ENCODE assay signal across 8 cellular contexts in genomic region chr7:98831641-98832221, GRCh38. TPM values are rescaled to one million over a fixed set of nuclear protein-coding genes. Genes with fewer than 3 reads are reported as not detected.
DNase-seq lines count a peak whose midpoint lies in the region; ATAC-seq and TF ChIP-seq lines count a peak whose summit lies in the region.

No MANE protein-coding gene starts in this region.

- no peak for DNase-seq in CD14-positive monocyte (ENCODE audit: low spot score)
- peak; percentile 31 for DNase-seq in LHCN-M2 (ENCODE audit: low read depth)
- peak; percentile 63 to 64 for DNase-seq in activated T-cell treated with anti-CD3 and anti-CD28 coated beads, Interleukin-2, amount 50 U/mL, for 48 hours
- no peak for DNase-seq in right lobe of liver
- no peak for DNase-seq in sigmoid colon
- no peak for DNase-seq in tibial nerve (ENCODE audit: low spot score in 2 of 2)

- no peaks in the 10 kb centered on the region for H3K9me3 ChIP-seq in right lobe of liver
- H3K9me3 ChIP-seq in sigmoid colon = no peaks in the 10 kb centered on the region
- H3K9me3 ChIP-seq in tibial nerve = no peaks in the 10 kb centered on the region

- H3K36me3 ChIP-seq in right lobe of liver (no peaks in the 10 kb centered on the region), sigmoid colon (no peaks in the 10 kb centered on the region), tibial nerve (no peaks in the 10 kb centered on the region)

- H3K9me3 Mint-ChIP-seq in CD14-positive monocyte = peaks cover 0 to 4% (median 0%) of the 10 kb centered on the region in 7 donors
- no peaks in the 10 kb centered on the region for H3K9me3 Mint-ChIP-seq in stimulated activated memory B cell treated with anti-CD40 and anti-IgM and Interleukin-4, amounts not matched to agents 10 μg/mL and 1 μg/mL and 100 μg/mL, for 72 hours

- ATAC-seq in right lobe of liver = no peak
- ATAC-seq in stimulated activated memory B cell treated with anti-CD40 and anti-IgM and Interleukin-4, amounts not matched to agents 10 μg/mL and 1 μg/mL and 100 μg/mL, for 72 hours = no peak
- no peak for ATAC-seq in HG03342 (IDR thresholded peaks at IDR 0.05; ENCODE audit: unreplicated experiment)

- H3K4me3 Mint-ChIP-seq in CD14-positive monocyte = no peak overlapping the region
- H3K4me3 Mint-ChIP-seq in stimulated activated memory B cell treated with anti-CD40 and anti-IgM and Interleukin-4, amounts not matched to agents 10 μg/mL and 1 μg/mL and 100 μg/mL, for 72 hours = no peak overlapping the region

- H3K27me3 ChIP-seq in right lobe of liver (no peaks in the 10 kb centered on the region), sigmoid colon (peaks cover 0 to 13% (median 0%) of the 10 kb centered on the region in 3 donors), tibial nerve (no peaks in the 10 kb centered on the region)

- no peaks in the 10 kb centered on the region for H3K36me3 Mint-ChIP-seq in CD14-positive monocyte
- no peaks in the 10 kb centered on the region for H3K36me3 Mint-ChIP-seq in stimulated activated memory B cell treated with anti-CD40 and anti-IgM and Interleukin-4, amounts not matched to agents 10 μg/mL and 1 μg/mL and 100 μg/mL, for 72 hours

- WGBS in right lobe of liver (ENCODE audit: insufficient coverage, low coverage, low lambda C conversion rate, missing lambda C conversion rate) = 51% methylated on average over 6 of the region's 8 CpGs
- 71 to 78% methylated on average over 8 of the region's 8 CpGs for WGBS in sigmoid colon, 2 donors
- 78 to 81% methylated on average over 8 of the region's 8 CpGs for WGBS in tibial nerve, 2 donors

- intact Hi-C loops in CD14-positive monocyte (cut with micrococcal nuclease) (no loop called here), right lobe of liver (cut with DNase I) (no loop called here), sigmoid colon (cut with DNase I) (no loop called here)

- H3K27ac ChIP-seq in right lobe of liver = no peak overlapping the region
- no peak overlapping the region for H3K27ac ChIP-seq in sigmoid colon
- no peak overlapping the region for H3K27ac ChIP-seq in tibial nerve

- TF ChIP-seq POLR2A in right lobe of liver (IDR thresholded peaks at IDR 0.05) (no peak), sigmoid colon (IDR thresholded peaks at IDR 0.05) (no peak), tibial nerve (IDR thresholded peaks at IDR 0.05) (no peak)

- no peaks in the 10 kb centered on the region for H3K4me1 Mint-ChIP-seq in CD14-positive monocyte
- H3K4me1 Mint-ChIP-seq in stimulated activated memory B cell treated with anti-CD40 and anti-IgM and Interleukin-4, amounts not matched to agents 10 μg/mL and 1 μg/mL and 100 μg/mL, for 72 hours = no peaks in the 10 kb centered on the region

- TF ChIP-seq CTCF in CD14-positive monocyte (IDR thresholded peaks at IDR 0.05) (peak; percentile 80), right lobe of liver (IDR thresholded peaks at IDR 0.05) (peak in 3 of 4 donors; percentile 37 to 58 (median 42)), sigmoid colon (IDR thresholded peaks at IDR 0.05) (peak in 1 of 4 experiments; percentile 20), tibial nerve (IDR thresholded peaks at IDR 0.05) (peak in 1 of 5 experiments; percentile 7)

- H3K4me1 ChIP-seq in right lobe of liver (no peaks in the 10 kb centered on the region), sigmoid colon (peaks cover 0 to 6% (median 4%) of the 10 kb centered on the region in 4 donors), tibial nerve (no peaks in the 10 kb centered on the region)

- H3K4me3 ChIP-seq in right lobe of liver = no peak overlapping the region
- H3K4me3 ChIP-seq in sigmoid colon = no peak overlapping the region
- no peak overlapping the region for H3K4me3 ChIP-seq in tibial nerve

- H3K27me3 Mint-ChIP-seq in CD14-positive monocyte (ENCODE audit: low read depth in 3 of 3) = peaks cover 2 to 9% (median 8%) of the 10 kb centered on the region in 3 donors
- peaks cover 49% of the 10 kb centered on the region for H3K27me3 Mint-ChIP-seq in stimulated activated memory B cell treated with anti-CD40 and anti-IgM and Interleukin-4, amounts not matched to agents 10 μg/mL and 1 μg/mL and 100 μg/mL, for 72 hours

- TF ChIP-seq EP300 in sigmoid colon (IDR thresholded peaks at IDR 0.05) (no peak), tibial nerve (IDR thresholded peaks at IDR 0.05) (no peak)

- no peak overlapping the region for H3K27ac Mint-ChIP-seq in CD14-positive monocyte
- H3K27ac Mint-ChIP-seq in stimulated activated memory B cell treated with anti-CD40 and anti-IgM and Interleukin-4, amounts not matched to agents 10 μg/mL and 1 μg/mL and 100 μg/mL, for 72 hours = no peak overlapping the region

RNA-seq across cellular contexts. Expression of gene TMEM130, which starts 38.1 kb away (rescaled TPM):
- polyA plus RNA-seq in CD14-positive monocyte (not detected), sigmoid colon (1 to 10 TPM in 1 of 3 donors, not detected in 2; 2.2 TPM)
- total RNA-seq in LHCN-M2 (2014; rRNA removed) (0.06 and 0.11 TPM in 2 replicates), right lobe of liver (not detected), sigmoid colon (1 to 10 TPM; 2.1 to 3.3 (median 3.1) TPM), tibial nerve (1 to 10 TPM in 3 of 4 donors, under 1 TPM in 1; 0.30 to 5.7 (median 1.8) TPM)
- 3.6 TPM for polyA plus RNA-seq in LHCN-M2 (2012)

RNA-seq across cellular contexts. Expression of gene TRRAP, which starts 46.6 kb away (rescaled TPM):
- polyA plus RNA-seq in CD14-positive monocyte = 1 to 10 TPM in 1 of 2 donors, under 1 TPM in 1; 0.67 to 1.2 TPM
- total RNA-seq in LHCN-M2 (2014; rRNA removed) = 18.8 and 23.1 TPM in 2 replicates
- polyA plus RNA-seq in LHCN-M2 (2012) = 15.5 TPM
- total RNA-seq in right lobe of liver = 10 to 100 TPM; 16.1 to 20.5 (median 18.6) TPM
- 10 to 100 TPM; 18.9 to 35.5 (median 24.0) TPM for total RNA-seq in sigmoid colon
- polyA plus RNA-seq in sigmoid colon = 10 to 100 TPM in 1 of 3 donors, 1 to 10 TPM in 2; 2.4 to 17.8 (median 3.9) TPM
- 10 to 100 TPM; 34.3 to 52.5 (median 39.5) TPM for total RNA-seq in tibial nerve

Comparison
In these comparisons a context has a peak if more than half of its experiments do, and no peak if none do; other contexts are left out.
1. DNase-seq: peak in LHCN-M2 (single experiment) and activated T-cell treated with anti-CD3 and anti-CD28 coated beads, Interleukin-2, amount 50 U/mL, for 48 hours (2 of 2); none in CD14-positive monocyte (single experiment), right lobe of liver (0 of 3), sigmoid colon (single experiment) and tibial nerve (0 of 2).